12 cellular contexts compared by ENCODE assay signal in genomic region chr7:46569117-46569433, GRCh38.
DNase-seq lines count a peak whose midpoint lies in the region; ATAC-seq and TF ChIP-seq lines count a peak whose summit lies in the region.
"Had no signal": no experiment of that assay in that cellular context is flagged by ENCODE, and none has a peak within 500 bp of the region (broad histone marks: within the 10 kb centered on the region; RNA-seq: fewer than 3 reads in every experiment).

No MANE protein-coding gene starts in this region.

- no peaks in the 10 kb centered on the region for H3K36me3 ChIP-seq in aorta (ENCODE audit: control insufficient read depth in 1 of 2, insufficient read depth in 2 of 2, low read length in 1 of 2)
- H3K36me3 ChIP-seq: colonic mucosa had no signal

- H3K4me1 ChIP-seq in aorta (ENCODE audit: control insufficient read depth in 1 of 2, insufficient read depth in 2 of 2, low read length in 2 of 2): no peaks in the 10 kb centered on the region
- H3K4me1 ChIP-seq: colonic mucosa, testis had no signal

- no peak for TF ChIP-seq CTCF in VCaP (conservative IDR thresholded peaks at IDR 0.05)

- WGBS in aorta, 2 donors: 44 to 80% methylated on average over 2 of the region's 2 CpGs

- peak; percentile 54 for ATAC-seq in left ventricle myocardium superior
- no peak for ATAC-seq in left cardiac atrium
- ATAC-seq in aorta (ENCODE audit: low FRiP score): no peak
- ATAC-seq: activated CD8-positive, alpha-beta T cell treated with anti-CD3 and anti-CD28 coated beads for 36 hours had no signal

- H3K27ac ChIP-seq in VCaP (peak overlapping the region; percentile 80), aorta (ENCODE audit: low read depth in 1 of 2, low read length in 2 of 2) (no peak overlapping the region)
- H3K27ac ChIP-seq: colonic mucosa, testis had no signal

- DNase-seq in left ventricle myocardium superior (no peak), left cardiac atrium (no peak), left kidney (ENCODE audit: low read depth, low spot score) (peak; percentile 87), ureter (ENCODE audit: low spot score) (peak; percentile 61), NCI-H69 (lab: John Stamatoyannopoulos, UW) (no peak), aorta (no peak)
- no peak for DNase-seq in stimulated activated CD4-positive, alpha-beta T cell treated with anti-CD3 and anti-CD28 coated beads, Interleukin-2, amount 100 ng/mL, for 48 hours
- DNase-seq: activated CD8-positive, alpha-beta T cell treated with anti-CD3 and anti-CD28 coated beads for 36 hours; testis had no signal

- no peaks in the 10 kb centered on the region for H3K9me3 ChIP-seq in aorta (ENCODE audit: control insufficient read depth, low read length)
- H3K9me3 ChIP-seq: colonic mucosa, testis had no signal

- H3K4me3 ChIP-seq in aorta (ENCODE audit: low read length in 2 of 2): no peak overlapping the region
- H3K4me3 ChIP-seq: colonic mucosa, lung, testis had no signal

- intact Hi-C loops in left ventricle myocardium superior (cut with micrococcal nuclease) (no loop called here), left cardiac atrium (cut with DNase I) (no loop called here), aorta (cut with DNase I) (no loop called here)

- no peaks in the 10 kb centered on the region for H3K27me3 ChIP-seq in aorta (ENCODE audit: control insufficient read depth in 1 of 2, insufficient read depth in 2 of 2, low read length in 1 of 2)
- H3K27me3 ChIP-seq: colonic mucosa, testis had no signal

Comparison
In these comparisons a context has a peak if more than half of its experiments do, and no peak if none do; other contexts are left out.
1. DNase-seq: peak in left kidney (single experiment) and ureter (single experiment); none in left ventricle myocardium superior (single experiment), left cardiac atrium (single experiment), stimulated activated CD4-positive, alpha-beta T cell treated with anti-CD3 and anti-CD28 coated beads, Interleukin-2, amount 100 ng/mL, for 48 hours (0 of 2), NCI-H69 (single experiment) and aorta (0 of 2).